ENCODE assay signal across 18 cellular contexts in genomic region chr11:92626624-92627023, GRCh38.
DNase-seq lines count a peak whose midpoint lies in the region; ATAC-seq and TF ChIP-seq lines count a peak whose summit lies in the region.
"Had no signal": no experiment of that assay in that cellular context is flagged by ENCODE, and none has a peak within 500 bp of the region (broad histone marks: within the 10 kb centered on the region; RNA-seq: fewer than 3 reads in every experiment).

No MANE protein-coding gene starts in this region.

- H3K9ac ChIP-seq in OCI-LY3 (ENCODE audit: low read length) (no peak overlapping the region), neural progenitor cell (no peak overlapping the region)

- peaks cover 49% of the 10 kb centered on the region for H3K4me1 Mint-ChIP-seq in neural progenitor cell
- H3K4me1 Mint-ChIP-seq in stimulated activated naive CD8-positive, alpha-beta T cell treated with anti-CD3 and anti-CD28 coated beads, Interleukin-15, amount 100 ng/mL, for 72 hours, result no peaks in the 10 kb centered on the region
- H3K4me1 Mint-ChIP-seq: CD4-positive, CD25-positive, alpha-beta regulatory T cell; CD8-positive, alpha-beta memory T cell had no signal

- TF ChIP-seq CTCF in OCI-LY3 (IDR thresholded peaks at IDR 0.05; ENCODE audit: low read depth, low read length) (no peak), neural progenitor cell (IDR thresholded peaks at IDR 0.05) (no peak), retinal pigment epithelial cell (conservative IDR thresholded peaks at IDR 0.05; ENCODE audit: low read depth, low read length) (no peak)

- no peaks in the 10 kb centered on the region for H3K9me3 Mint-ChIP-seq in neural progenitor cell
- peaks cover 0 to 5% of the 10 kb centered on the region in 2 donors for H3K9me3 Mint-ChIP-seq in stimulated activated naive CD8-positive, alpha-beta T cell treated with anti-CD3 and anti-CD28 coated beads, Interleukin-15, amount 100 ng/mL, for 72 hours
- H3K9me3 Mint-ChIP-seq: GM23338 had no signal

- no peaks in the 10 kb centered on the region for H4K20me1 ChIP-seq in OCI-LY3 (ENCODE audit: insufficient read depth, low read length)
- no peaks in the 10 kb centered on the region for H4K20me1 ChIP-seq in neural progenitor cell (ENCODE audit: low read depth)

- H3K4me2 ChIP-seq in OCI-LY3 (ENCODE audit: low read length) (peak overlapping the region; percentile 29), neural progenitor cell (no peak overlapping the region)
- H3K4me2 ChIP-seq: GM23338 had no signal

- no peak overlapping the region for H3K4me3 Mint-ChIP-seq in neural progenitor cell
- no peak overlapping the region for H3K4me3 Mint-ChIP-seq in stimulated activated naive CD8-positive, alpha-beta T cell treated with anti-CD3 and anti-CD28 coated beads, Interleukin-15, amount 100 ng/mL, for 72 hours
- H3K4me3 Mint-ChIP-seq: CD4-positive, CD25-positive, alpha-beta regulatory T cell; CD8-positive, alpha-beta memory T cell; GM23338 had no signal

- H3K27me3 Mint-ChIP-seq in neural progenitor cell (ENCODE audit: insufficient read depth, low read depth), result no peaks in the 10 kb centered on the region
- H3K27me3 Mint-ChIP-seq in stimulated activated naive CD8-positive, alpha-beta T cell treated with anti-CD3 and anti-CD28 coated beads, Interleukin-15, amount 100 ng/mL, for 72 hours, result no peaks in the 10 kb centered on the region
- H3K27me3 Mint-ChIP-seq: CD8-positive, alpha-beta memory T cell had no signal

- no peaks in the 10 kb centered on the region for H3F3A ChIP-seq in neural progenitor cell (ENCODE audit: low read depth)

- H3K79me2 ChIP-seq in OCI-LY3 (ENCODE audit: low read length), result no peaks in the 10 kb centered on the region
- no peaks in the 10 kb centered on the region for H3K79me2 ChIP-seq in neural progenitor cell (ENCODE audit: low read depth)

- H3K27me3 ChIP-seq in OCI-LY3 (ENCODE audit: low read depth, low read length) (no peaks in the 10 kb centered on the region), neural progenitor cell (no peaks in the 10 kb centered on the region)
- H3K27me3 ChIP-seq: BE2C had no signal

- H3K4me1 ChIP-seq in OCI-LY3 (ENCODE audit: low read length), result peaks cover 58% of the 10 kb centered on the region
- peaks cover 13% of the 10 kb centered on the region for H3K4me1 ChIP-seq in neural progenitor cell
- H3K4me1 ChIP-seq: BE2C had no signal

- H3K9me3 ChIP-seq in OCI-LY3 (ENCODE audit: insufficient read depth, low read length) (no peaks in the 10 kb centered on the region), neural progenitor cell (ENCODE audit: low read depth) (no peaks in the 10 kb centered on the region)
- H3K9me3 ChIP-seq: BE2C had no signal

- H3K27ac Mint-ChIP-seq in neural progenitor cell, result peak overlapping the region; percentile 43
- H3K27ac Mint-ChIP-seq in stimulated activated naive CD8-positive, alpha-beta T cell treated with anti-CD3 and anti-CD28 coated beads, Interleukin-15, amount 100 ng/mL, for 72 hours, result no peak overlapping the region
- H3K27ac Mint-ChIP-seq: CD4-positive, CD25-positive, alpha-beta regulatory T cell; CD8-positive, alpha-beta memory T cell; GM23338 had no signal

- H3K36me3 Mint-ChIP-seq in neural progenitor cell, result peaks cover 7% of the 10 kb centered on the region
- H3K36me3 Mint-ChIP-seq: CD4-positive, CD25-positive, alpha-beta regulatory T cell; CD8-positive, alpha-beta memory T cell had no signal

- DNase-seq in EH (ENCODE audit: low read depth) (peak; percentile 6), neural progenitor cell (ENCODE audit: low spot score) (peak; percentile 29), retinal pigment epithelial cell (ENCODE audit: low read depth) (peak; percentile 42), cerebellar nuclear complex (lab: John Stamatoyannopoulos, UW) (no peak)
- no peak for DNase-seq in stimulated activated naive CD8-positive, alpha-beta T cell treated with anti-CD3 and anti-CD28 coated beads, Interleukin-15, amount 100 ng/mL, for 72 hours
- DNase-seq: ACHN; BE2C; C1 segment of cervical spinal cord; CD4-positive, CD25-positive, alpha-beta regulatory T cell; CD8-positive, alpha-beta memory T cell; COR-L47; DMS 273 treated with DMSO at 0.1 percent for 48 hours; DMS53; DND-41; HCEC 1CT had no signal

- H3K4me3 ChIP-seq in OCI-LY3 (ENCODE audit: low read length) (no peak overlapping the region), neural progenitor cell (no peak overlapping the region), retinal pigment epithelial cell (ENCODE audit: low read length) (no peak overlapping the region)
- H3K4me3 ChIP-seq: GM23338 had no signal

- H3K36me3 ChIP-seq in OCI-LY3 (replicated peaks; ENCODE audit: low read depth, low read length), result no peaks in the 10 kb centered on the region
- no peaks in the 10 kb centered on the region for H3K36me3 ChIP-seq in neural progenitor cell
- H3K36me3 ChIP-seq: BE2C had no signal

- H3K27ac ChIP-seq in OCI-LY3 (ENCODE audit: low read length), result no peak overlapping the region
- H3K27ac ChIP-seq in neural progenitor cell, result no peak overlapping the region
- H3K27ac ChIP-seq: HL-60 had no signal

- H2AFZ ChIP-seq in OCI-LY3 (ENCODE audit: low read depth, low read length) (no peak overlapping the region), neural progenitor cell (replicated peaks) (no peak overlapping the region)
- H2AFZ ChIP-seq: GM23338 had no signal

- no peak for ATAC-seq in stimulated activated naive CD8-positive, alpha-beta T cell treated with anti-CD3 and anti-CD28 coated beads, Interleukin-15, amount 100 ng/mL, for 72 hours
- ATAC-seq: GM23338 had no signal

Comparison
In these comparisons a context has a peak if more than half of its experiments do, and no peak if none do; other contexts are left out.
1. DNase-seq: peak in EH (single experiment), neural progenitor cell (single experiment) and retinal pigment epithelial cell (single experiment); none in stimulated activated naive CD8-positive, alpha-beta T cell treated with anti-CD3 and anti-CD28 coated beads, Interleukin-15, amount 100 ng/mL, for 72 hours (0 of 2) and cerebellar nuclear complex (0 of 2).